In the genomic region with DNA sequence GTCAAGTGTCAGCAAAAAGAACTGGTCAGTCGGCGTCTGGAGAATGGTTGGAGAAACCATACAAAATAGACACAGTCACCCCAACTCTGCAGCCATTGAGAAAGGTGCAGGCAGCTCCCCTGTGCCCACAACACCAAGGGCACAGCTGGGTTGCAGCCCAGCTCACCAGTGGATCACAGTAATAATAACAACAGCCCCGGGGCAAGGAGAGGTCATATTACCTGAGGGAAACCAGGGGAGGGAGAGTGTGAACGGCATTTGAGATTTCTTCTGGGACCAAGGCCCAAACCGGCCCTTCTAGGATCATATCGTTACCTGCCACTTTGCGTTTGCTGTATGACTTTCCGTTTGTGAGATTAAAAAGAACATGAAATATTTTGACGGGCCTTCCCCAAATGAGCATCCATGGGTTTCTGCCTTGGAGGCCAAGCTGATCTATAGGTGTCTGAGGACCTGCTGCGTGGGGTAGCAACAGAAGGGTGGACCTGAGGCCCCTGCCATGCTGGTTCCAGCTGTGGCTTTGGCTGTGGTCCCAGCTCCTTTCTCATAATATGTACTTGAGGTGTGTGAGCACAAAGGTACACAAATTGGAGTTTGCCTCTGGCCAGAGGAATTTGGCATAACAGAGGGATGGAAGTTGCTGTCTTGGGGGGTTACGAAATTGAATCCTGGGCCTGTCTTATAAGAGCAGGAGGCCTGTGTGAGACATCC, we compare ENCODE assay signal across 14 cellular contexts.
DNase-seq lines count a peak whose midpoint lies in the region; ATAC-seq, FAIRE-seq and TF ChIP-seq lines count a peak whose summit lies in the region.
"Had no signal": no experiment of that assay in that cellular context is flagged by ENCODE, and none has a peak within 500 bp of the region (broad histone marks: within the 10 kb centered on the region; RNA-seq: fewer than 3 reads in every experiment).

No MANE protein-coding gene starts in this region.

- no peaks in the 10 kb centered on the region for H3K9me3 ChIP-seq in left lung
- H3K9me3 ChIP-seq: MG63 had no signal

- intact Hi-C loops in left lung (cut with DNase I): no loop called here

- FAIRE-seq in HTR-8/SVneo (lab: Jason Lieb, UNC): peak; percentile 20
- FAIRE-seq: G401.6 had no signal

- no peak for DNase-seq in HTR-8/SVneo (ENCODE audit: insufficient read length, low spot score)
- no peak for DNase-seq in RWPE1 (ENCODE audit: low spot score)
- no peak for DNase-seq in left lung
- DNase-seq in putamen (ENCODE audit: low spot score): no peak
- no peak for DNase-seq in stimulated activated naive CD4-positive, alpha-beta T cell treated with Interleukin-2 at 50 U/mL for 16 hours (lab: John Stamatoyannopoulos, UW)
- DNase-seq: activated CD8-positive, alpha-beta T cell treated with anti-CD3 and anti-CD28 coated beads for 36 hours; activated naive CD4-positive, alpha-beta T cell treated with anti-CD3 and anti-CD28 coated beads, Interleukin-2, amount 10 ng/mL, durations not matched to agents 7 days and 5 days; MG63; OCI-M1; stimulated activated CD4-positive, alpha-beta T cell treated with anti-CD3 and anti-CD28 coated beads, Interleukin-15, amount 100 ng/mL, for 24 hours had no signal

- ATAC-seq in left lung: peak; percentile 75
- no peak for ATAC-seq in HG03159 (IDR thresholded peaks at IDR 0.05; ENCODE audit: unreplicated experiment)
- no peak for ATAC-seq in HG03135 (IDR thresholded peaks at IDR 0.05; ENCODE audit: unreplicated experiment)
- ATAC-seq: activated CD8-positive, alpha-beta T cell treated with anti-CD3 and anti-CD28 coated beads for 36 hours had no signal

- H3K4me1 ChIP-seq in left lung: peaks cover 0 to 31% of the 10 kb centered on the region in 2 donors

- H3K27ac ChIP-seq in 22Rv1 (peak overlapping the region; percentile 34), RWPE1 (peak overlapping the region; percentile 87), left lung (no peak overlapping the region)

- CTCF ChIA-PET in RWPE1 (lab: Yijun Ruan, JAX): interaction anchor here (0.7 kb wide), 1 partner anchor 112 kb away, joined by 3 read pairs; no protein-coding TSS in a partner anchor

- H3K36me3 ChIP-seq in left lung: no peaks in the 10 kb centered on the region
- H3K36me3 ChIP-seq: MG63 had no signal

- H3K4me3 ChIP-seq in left lung: no peak overlapping the region
- H3K4me3 ChIP-seq: MG63 had no signal

- TF ChIP-seq CTCF in 22Rv1 (IDR thresholded peaks at IDR 0.05): no peak
- no peak for TF ChIP-seq CTCF in RWPE1 (conservative IDR thresholded peaks at IDR 0.05; ENCODE audit: low read depth)
- TF ChIP-seq CTCF in left lung (IDR thresholded peaks at IDR 0.05): no peak

- POLR2A ChIA-PET in RWPE1 (lab: Yijun Ruan, JAX; ENCODE audit: low non-redundant PET): no interaction called here

- H3K27me3 ChIP-seq in left lung: no peaks in the 10 kb centered on the region
- H3K27me3 ChIP-seq: MG63 had no signal

Comparison
In these comparisons a context has a peak if more than half of its experiments do, and no peak if none do; other contexts are left out.
1. H3K27ac ChIP-seq: peak in 22Rv1 (single experiment) and RWPE1 (single experiment); none in left lung (0 of 2).